Comparison of ENCODE assay signal across 12 cellular contexts in genomic region chr7:130735273-130735716, GRCh38. TPM values are rescaled to one million over a fixed set of nuclear protein-coding genes. Genes with fewer than 3 reads are reported as not detected.
DNase-seq lines count a peak whose midpoint lies in the region; ATAC-seq and TF ChIP-seq lines count a peak whose summit lies in the region.
"Had no signal": no experiment of that assay in that cellular context is flagged by ENCODE, and none has a peak within 500 bp of the region (broad histone marks: within the 10 kb centered on the region; RNA-seq: fewer than 3 reads in every experiment).

No MANE protein-coding gene starts in this region.

- H3F3A ChIP-seq in SK-N-SH (replicated peaks; ENCODE audit: insufficient read depth) (peaks cover 4% of the 10 kb centered on the region), GM23248 (ENCODE audit: insufficient read depth) (no peaks in the 10 kb centered on the region)

- POLR2A ChIA-PET in SK-N-SH (lab: Yijun Ruan, JAX), result no interaction called here

- in situ Hi-C loops in GM23248 (cut with MboI), result no loop called here

- CTCF ChIA-PET in SK-N-SH (lab: Yijun Ruan, JAX), result interaction anchor here (0.7 to 1.6 kb wide), 4 partner anchors 8 to 663 kb away, joined by 3 to 7 read pairs (median 3); partner anchors contain the start of gene TMEM209

- WGBS in SK-N-SH (ENCODE audit: low lambda C conversion rate), result 36% methylated on average over 3 of the region's 3 CpGs
- 17 to 19% methylated on average over 3 of the region's 3 CpGs for WGBS in GM23248 (ENCODE audit: low coverage in 1 of 2, low lambda C conversion rate in 2 of 2, missing lambda C conversion rate in 2 of 2), 2 experiments

- H3K9me3 Mint-ChIP-seq in activated T-helper 17 cell treated with anti-CD3 and anti-CD28 coated beads, Interleukin-2, amount 50 U/mL, for 72 hours, result no peaks in the 10 kb centered on the region
- H3K9me3 Mint-ChIP-seq in natural killer cell, result peaks cover 0 to 4% of the 10 kb centered on the region in 2 donors

- peaks cover 84% of the 10 kb centered on the region for H3K27me3 ChIP-seq in SK-N-SH (ENCODE audit: insufficient read depth)
- peaks cover 56% of the 10 kb centered on the region for H3K27me3 ChIP-seq in GM23248 (replicated peaks; ENCODE audit: insufficient read depth)
- H3K27me3 ChIP-seq in right atrium auricular region, result peaks cover 0 to 31% of the 10 kb centered on the region in 2 donors

- intact Hi-C loops in natural killer cell (cut with micrococcal nuclease), result no loop called here
- intact Hi-C loops in Right ventricle myocardium superior (cut with DNase I), result no loop called here

- peak overlapping the region; percentile 69; the same call in 1 of the 2 replicates for H3K4me2 ChIP-seq in SK-N-SH
- H3K4me2 ChIP-seq in GM23248 (ENCODE audit: unreplicated experiment), result peak overlapping the region; percentile 86

- H3K9me2 ChIP-seq in SK-N-SH (no peaks in the 10 kb centered on the region), GM23248 (ENCODE audit: insufficient read depth) (no peaks in the 10 kb centered on the region)

- peaks cover 50% of the 10 kb centered on the region for H3K27me3 Mint-ChIP-seq in activated T-helper 17 cell treated with anti-CD3 and anti-CD28 coated beads, Interleukin-2, amount 50 U/mL, for 72 hours
- peaks cover 50 to 55% of the 10 kb centered on the region in 2 donors for H3K27me3 Mint-ChIP-seq in natural killer cell (ENCODE audit: low read depth in 2 of 2)

- H3K4me1 ChIP-seq in SK-N-SH (ENCODE audit: control insufficient read depth in 1 of 2, insufficient read depth in 2 of 2, low read depth in 1 of 2, low read length in 1 of 2) (peaks cover 0 to 8% of the 10 kb centered on the region in 2 experiments; a peak in 2 of 4 replicates), GM23248 (ENCODE audit: insufficient read depth) (peaks cover 7% of the 10 kb centered on the region), right atrium auricular region (no peaks in the 10 kb centered on the region)

- H3K36me3 ChIP-seq in SK-N-SH (replicated peaks in 1 of 2; ENCODE audit: control insufficient read depth in 1 of 2, insufficient read depth in 2 of 2, low read length in 1 of 2) (no peaks in the 10 kb centered on the region), GM23248 (ENCODE audit: low read depth) (no peaks in the 10 kb centered on the region), right atrium auricular region (no peaks in the 10 kb centered on the region)

- ATAC-seq in SK-N-SH treated with all-trans-retinoic acid at 6 μM for 48 hours (no peak), natural killer cell (no peak), Right ventricle myocardium superior (ENCODE audit: poor library complexity) (no peak)
- no peak for ATAC-seq in activated T-helper 17 cell treated with anti-CD3 and anti-CD28 coated beads, Interleukin-2, amount 50 U/mL, for 72 hours (replicated peaks)

- H3K9ac ChIP-seq in SK-N-SH (no peak overlapping the region), GM23248 (peak overlapping the region; percentile 68)

- no peaks in the 10 kb centered on the region for H3K9me3 ChIP-seq in SK-N-SH
- H3K9me3 ChIP-seq in GM23248 (ENCODE audit: low read depth), result no peaks in the 10 kb centered on the region
- peaks cover 33 to 53% of the 10 kb centered on the region in 2 donors for H3K9me3 ChIP-seq in right atrium auricular region

- no peak for TF ChIP-seq RAD21 in SK-N-SH (IDR thresholded peaks at IDR 0.05; ENCODE audit: low read length)

- peaks cover 5% of the 10 kb centered on the region for H3K36me3 Mint-ChIP-seq in activated T-helper 17 cell treated with anti-CD3 and anti-CD28 coated beads, Interleukin-2, amount 50 U/mL, for 72 hours (ENCODE audit: low read depth)
- peaks cover 11% of the 10 kb centered on the region for H3K36me3 Mint-ChIP-seq in natural killer cell

- no peak overlapping the region for H3K27ac Mint-ChIP-seq in activated T-helper 17 cell treated with anti-CD3 and anti-CD28 coated beads, Interleukin-2, amount 50 U/mL, for 72 hours
- no peak overlapping the region for H3K27ac Mint-ChIP-seq in natural killer cell

- DNase-seq in SK-N-SH (no peak), GM23248 (no peak), natural killer cell (no peak), NAMALWA (ENCODE audit: low spot score) (no peak), right atrium auricular region (ENCODE audit: low spot score) (no peak), Right ventricle myocardium superior (no peak)
- DNase-seq: activated naive CD4-positive, alpha-beta T cell had no signal

- H4K20me1 ChIP-seq in SK-N-SH (ENCODE audit: insufficient read depth) (no peaks in the 10 kb centered on the region), GM23248 (ENCODE audit: insufficient read depth) (no peaks in the 10 kb centered on the region)

- H3K4me1 Mint-ChIP-seq in activated T-helper 17 cell treated with anti-CD3 and anti-CD28 coated beads, Interleukin-2, amount 50 U/mL, for 72 hours, result no peaks in the 10 kb centered on the region
- H3K4me1 Mint-ChIP-seq in natural killer cell, result peaks cover 10 to 14% of the 10 kb centered on the region in 2 donors

- H2AFZ ChIP-seq in SK-N-SH (ENCODE audit: low read depth), result no peak overlapping the region
- H2AFZ ChIP-seq in GM23248, result no peak overlapping the region

- H3K27ac ChIP-seq in SK-N-SH (ENCODE audit: low read depth in 2 of 2, low read length in 1 of 2) (no peak overlapping the region), GM23248 (no peak overlapping the region), right atrium auricular region (no peak overlapping the region)

- H3K79me2 ChIP-seq in SK-N-SH (ENCODE audit: insufficient read depth) (no peaks in the 10 kb centered on the region), GM23248 (ENCODE audit: insufficient read depth) (no peaks in the 10 kb centered on the region)

- TF ChIP-seq CTCF in SK-N-SH (IDR thresholded peaks at IDR 0.05) (no peak), natural killer cell (IDR thresholded peaks at IDR 0.05) (no peak), right atrium auricular region (IDR thresholded peaks at IDR 0.05) (no peak)

- TF ChIP-seq EP300 in SK-N-SH (IDR thresholded peaks at IDR 0.05; ENCODE audit: borderline replicate concordance in 1 of 2, low read depth in 1 of 2, low read length in 1 of 2), result no peak

- peak overlapping the region; percentile 80 for H3K4me3 Mint-ChIP-seq in activated T-helper 17 cell treated with anti-CD3 and anti-CD28 coated beads, Interleukin-2, amount 50 U/mL, for 72 hours
- H3K4me3 Mint-ChIP-seq in natural killer cell, result peak overlapping the region; percentile 95

- H3K4me3 ChIP-seq in SK-N-SH (ENCODE audit: low read depth in 2 of 2, low read length in 1 of 2), result no peak overlapping the region
- H3K4me3 ChIP-seq in GM23248, result peak overlapping the region; percentile 73
- H3K4me3 ChIP-seq in right atrium auricular region, result no peak overlapping the region
- H3K4me3 ChIP-seq: lung had no signal

TF ChIP-seq in SK-N-SH, 30 proteins besides CTCF, POLR2A, EP300 and RAD21 (continues in another document):
- no peak for TF ChIP-seq POLR2AphosphoS5 (IDR thresholded peaks at IDR 0.05; ENCODE audit: low read depth, low read length)
- no peak for TF ChIP-seq TCF12 (IDR thresholded peaks at IDR 0.05)
- TF ChIP-seq MXI1 (IDR thresholded peaks at IDR 0.05; ENCODE audit: low read depth, low read length), result no peak
- TF ChIP-seq RFX5 (IDR thresholded peaks at IDR 0.05; ENCODE audit: low read length), result no peak
- TF ChIP-seq ELF1 (IDR thresholded peaks at IDR 0.05), result no peak
- TF ChIP-seq FOXJ3 (CRISPR knock-in tag; IDR thresholded peaks at IDR 0.05), result no peak

TF ChIP-seq in SK-N-SH treated with all-trans-retinoic acid at 6 μM for 48 hours, 23 proteins besides CTCF, POLR2A, EP300 and RAD21 (continues in another document):
- TF ChIP-seq CREB5 (CRISPR knock-in tag; IDR thresholded peaks at IDR 0.05; ENCODE audit: low read depth), result no peak
- no peak for TF ChIP-seq CSRNP3 (CRISPR knock-in tag; IDR thresholded peaks at IDR 0.05)
- TF ChIP-seq SNAI2 (CRISPR knock-in tag; IDR thresholded peaks at IDR 0.05), result no peak

RNA-seq across cellular contexts. Expression of gene KLF14, which starts 1.3 kb away (rescaled TPM):
- 0.02 TPM in 1 of 2 replicates, not detected in the other for polyA plus RNA-seq in SK-N-SH (2012; rRNA removed)
- 0.03 TPM in 2 replicates for polyA plus RNA-seq in SK-N-SH (2012; cell fraction: cytosol; rRNA removed)
- polyA plus RNA-seq in SK-N-SH (2012; cell fraction: nucleus; rRNA removed), result 0.02 and 0.05 TPM in 2 replicates
- 0.11 TPM in 1 of 2 replicates, not detected in the other for total RNA-seq in GM23248 (2014; rRNA removed; shearing (Covaris generic))
- polyA plus RNA-seq in GM23248 (2016; fragmentation: Nextera tagmentation; extraction: Ambion mirVana), result 0.24 and 0.25 TPM in 2 replicates
- total RNA-seq in activated T-helper 17 cell treated with anti-CD3 and anti-CD28 coated beads, Interleukin-2, amount 50 U/mL, for 72 hours, result not detected
- not detected for total RNA-seq in natural killer cell
- under 1 TPM in 1 of 2 donors, not detected in 1; 0.35 TPM for total RNA-seq in right atrium auricular region
- not detected for total RNA-seq in Right ventricle myocardium superior
- total RNA-seq: osteocyte had no signal
- polyA plus RNA-seq: esophagus had no signal

RNA-seq across cellular contexts. Expression of gene TSGA13, which starts 49.0 kb away (rescaled TPM):
- not detected in 2 replicates for polyA plus RNA-seq in SK-N-SH (2012; rRNA removed)
- not detected in 2 replicates for polyA plus RNA-seq in SK-N-SH (2012; cell fraction: cytosol; rRNA removed)
- not detected in 2 replicates for polyA plus RNA-seq in SK-N-SH (2012; cell fraction: nucleus; rRNA removed)
- total RNA-seq in GM23248 (2014; rRNA removed; shearing (Covaris generic)), result not detected in 2 replicates
- not detected in 2 replicates for polyA plus RNA-seq in GM23248 (2016; fragmentation: Nextera tagmentation; extraction: Ambion mirVana)
- not detected for total RNA-seq in activated T-helper 17 cell treated with anti-CD3 and anti-CD28 coated beads, Interleukin-2, amount 50 U/mL, for 72 hours
- total RNA-seq in natural killer cell, result not detected
- not detected for total RNA-seq in right atrium auricular region
- total RNA-seq in Right ventricle myocardium superior, result not detected
- total RNA-seq: lung, osteocyte had no signal
- polyA plus RNA-seq: esophagus, lung had no signal
